In the genomic region with DNA sequence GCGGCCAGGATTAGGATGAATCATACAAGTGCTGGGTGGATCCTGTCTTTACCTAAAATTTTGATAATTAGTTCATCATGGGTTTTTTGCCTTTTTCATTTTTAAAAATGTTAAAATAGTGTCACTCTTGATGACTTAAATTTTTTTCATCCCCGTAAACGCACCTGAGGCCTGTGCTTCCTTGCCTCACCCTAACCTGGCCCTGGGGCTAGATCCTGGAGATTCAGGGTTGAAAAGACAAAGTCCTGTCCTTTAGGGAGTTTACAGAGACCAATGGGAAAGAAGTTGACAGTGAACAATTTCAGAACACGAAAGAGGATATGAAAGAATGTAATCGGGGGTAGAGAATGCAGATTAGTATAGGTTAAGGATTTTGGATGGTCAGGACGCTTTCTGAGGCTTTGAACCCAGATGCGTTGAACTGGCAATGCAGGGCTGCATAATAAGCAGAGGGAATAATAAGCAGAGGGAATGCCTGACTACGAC, we compare ENCODE assay signal across 1 cellular context.
TF ChIP-seq lines count a peak whose summit lies in the region.

No MANE protein-coding gene starts in this region.

TF ChIP-seq in H1, 55 proteins besides CTCF, POLR2A, EP300 and RAD21:
- TF ChIP-seq POLR2AphosphoS5 (IDR thresholded peaks at IDR 0.05; ENCODE audit: low read depth, low read length) (no peak), BACH1 (IDR thresholded peaks at IDR 0.05; ENCODE audit: low read length) (no peak), SP4 (IDR thresholded peaks at IDR 0.05; ENCODE audit: low read length) (no peak), NANOG (IDR thresholded peaks at IDR 0.05; ENCODE audit: insufficient read depth, low read depth, low read length, poor library complexity, severe bottlenecking) (no peak), CTBP2 (IDR thresholded peaks at IDR 0.05; ENCODE audit: borderline replicate concordance, insufficient read depth, insufficient read length, low read length) (no peak), JUND (IDR thresholded peaks at IDR 0.05; ENCODE audit: low read length) (no peak), RFX5 (IDR thresholded peaks at IDR 0.05; ENCODE audit: borderline replicate concordance, low read depth, low read length) (no peak), SRF (IDR thresholded peaks at IDR 0.05; ENCODE audit: low read depth, low read length) (no peak), SAP30 (IDR thresholded peaks at IDR 0.05; ENCODE audit: insufficient read depth, insufficient replicate concordance, low read length) (no peak), SIRT6 (IDR thresholded peaks at IDR 0.05; ENCODE audit: low read length) (no peak), POU5F1 (IDR thresholded peaks at IDR 0.05; ENCODE audit: low read depth, low read length) (no peak), SP1 (IDR thresholded peaks at IDR 0.05; ENCODE audit: low read depth, low read length) (no peak), EZH2 (IDR thresholded peaks at IDR 0.05; ENCODE audit: low read depth, low read length, severe bottlenecking) (no peak), CBX5 (IDR thresholded peaks at IDR 0.05; ENCODE audit: low read depth, low read length) (no peak), SIN3A (conservative IDR thresholded peaks at IDR 0.05 in 1 of 2, IDR thresholded peaks at IDR 0.05 in 1 of 2; ENCODE audit: low read depth in 1 of 2, low read length in 2 of 2) (no peak), MAFK (IDR thresholded peaks at IDR 0.05; ENCODE audit: low read depth, low read length) (no peak), RBBP5 (IDR thresholded peaks at IDR 0.05; ENCODE audit: borderline replicate concordance, low read depth, low read length) (no peak), SIX5 (IDR thresholded peaks at IDR 0.05; ENCODE audit: low read depth, low read length) (no peak), TAF7 (optimal IDR thresholded peaks at IDR 0.05; ENCODE audit: borderline replicate concordance, low read depth, low read length) (no peak)
- TF ChIP-seq, protein P1, sequence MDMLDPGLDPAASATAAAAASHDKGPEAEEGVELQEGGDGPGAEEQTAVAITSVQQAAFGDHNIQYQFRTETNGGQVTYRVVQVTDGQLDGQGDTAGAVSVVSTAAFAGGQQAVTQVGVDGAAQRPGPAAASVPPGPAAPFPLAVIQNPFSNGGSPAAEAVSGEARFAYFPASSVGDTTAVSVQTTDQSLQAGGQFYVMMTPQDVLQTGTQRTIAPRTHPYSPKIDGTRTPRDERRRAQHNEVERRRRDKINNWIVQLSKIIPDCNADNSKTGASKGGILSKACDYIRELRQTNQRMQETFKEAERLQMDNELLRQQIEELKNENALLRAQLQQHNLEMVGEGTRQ (IDR thresholded peaks at IDR 0.05; ENCODE audit: low read length): no peak
